In the genomic region with DNA sequence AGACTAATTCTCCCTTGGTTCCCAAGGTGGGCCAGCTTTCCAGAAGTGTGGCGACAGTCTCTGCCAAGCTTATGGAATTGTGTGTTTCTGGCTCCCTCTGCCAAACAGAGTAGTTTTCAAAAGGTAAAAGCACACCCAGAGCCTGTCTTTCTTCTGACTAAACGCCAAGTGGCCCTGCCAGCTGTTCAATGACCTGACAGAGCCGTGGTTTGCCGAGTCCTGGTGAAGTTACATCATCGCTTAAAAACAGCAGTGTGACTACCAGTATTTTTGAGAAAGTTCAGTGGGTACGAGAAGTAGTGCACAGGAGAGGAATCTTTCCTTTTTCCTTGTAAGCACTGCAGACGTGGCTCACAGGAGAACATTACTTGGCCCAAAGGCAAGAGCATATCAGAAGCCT, we compare ENCODE assay signal across 8 cellular contexts. TPM values are rescaled to one million over a fixed set of nuclear protein-coding genes. Genes with fewer than 3 reads are reported as not detected.
DNase-seq lines count a peak whose midpoint lies in the region; ATAC-seq, FAIRE-seq and TF ChIP-seq lines count a peak whose summit lies in the region.

No MANE protein-coding gene starts in this region.

- DNase-seq in LNCaP clone FGC (ENCODE audit: low read depth) (peak; percentile 86), K562 (ENCODE audit: extremely low read depth in 1 of 4, low spot score in 3 of 4) (no peak), left kidney (ENCODE audit: low read depth, low spot score) (peak; percentile 32), thoracic aorta (ENCODE audit: low spot score) (peak; percentile 58), GM19238 (ENCODE audit: insufficient read length, low spot score) (no peak)

- H3K36me3 ChIP-seq in K562 (ENCODE audit: control insufficient read depth, insufficient read depth, low read length) (peaks cover 5% of the 10 kb centered on the region; the same call in 1 of the 3 replicates), thoracic aorta (no peaks in the 10 kb centered on the region)

- peak overlapping the region; percentile 98 for H3K27ac ChIP-seq in C4-2B
- no peak overlapping the region for H3K27ac ChIP-seq in K562 (ENCODE audit: extremely low read depth, low read depth, low read length)
- H3K27ac ChIP-seq in thoracic aorta = peak overlapping the region; percentile 98 to 99

- H3K79me2 ChIP-seq in K562 (ENCODE audit: control insufficient read depth, insufficient read depth, low read length) = peaks cover 52% of the 10 kb centered on the region

- in situ Hi-C loops in K562 (cut with MboI) = no loop called here

- WGBS in K562 (ENCODE audit: insufficient coverage, low coverage, missing lambda C conversion rate) = 90% methylated on average over 7 of the region's 7 CpGs

- H3K9me1 ChIP-seq in K562 (ENCODE audit: control insufficient read depth, insufficient read depth, low read length) = peaks cover 5% of the 10 kb centered on the region

- peak; percentile 19 for FAIRE-seq in K562 (lab: Jason Lieb, UNC)

- BruUV-seq in K562 (replicated peaks; lab: Mats Ljungman, UMichigan) = TSS peak; percentile 53

- no peak for TF ChIP-seq CTCF in C4-2B (conservative IDR thresholded peaks at IDR 0.05)
- TF ChIP-seq CTCF in LNCaP clone FGC (IDR thresholded peaks at IDR 0.05; ENCODE audit: control insufficient read depth, extremely low read depth, insufficient read depth) = no peak
- no peak for TF ChIP-seq CTCF in K562 (IDR thresholded peaks at IDR 0.05 in 2 of 3, conservative IDR thresholded peaks at IDR 0.05 in 1 of 3; ENCODE audit: insufficient read depth in 2 of 3, low read depth in 1 of 3, low read length in 3 of 3)
- TF ChIP-seq CTCF in thoracic aorta (IDR thresholded peaks at IDR 0.05) = no peak

- POLR2A ChIA-PET in K562 (lab: Yijun Ruan, JAX) = interaction anchor here (0.5 to 1.4 kb wide), 2 partner anchors 26 to 412 kb away, joined by 3 to 4 read pairs; no protein-coding TSS in a partner anchor

- intact Hi-C loops in K562 (cut with micrococcal nuclease) = no loop called here

- H3K27me3 ChIP-seq in K562 (ENCODE audit: control insufficient read depth in 2 of 2, insufficient read depth in 2 of 2, low read length in 2 of 2) (no peaks in the 10 kb centered on the region; a peak in 1 of 5 replicates), thoracic aorta (replicated peaks; ENCODE audit: insufficient read depth) (no peaks in the 10 kb centered on the region)

- H3K9me3 ChIP-seq in K562 (replicated peaks; ENCODE audit: control insufficient read depth, insufficient read depth, low read depth, low read length) (no peaks in the 10 kb centered on the region), thoracic aorta (no peaks in the 10 kb centered on the region)

- ATAC-seq in K562 (no peak), thoracic aorta (ENCODE audit: insufficient number of reproducible peaks, low FRiP score, low read depth) (peak; percentile 55), GM21529 (IDR thresholded peaks at IDR 0.05; ENCODE audit: unreplicated experiment) (no peak), HG03520 (IDR thresholded peaks at IDR 0.05; ENCODE audit: unreplicated experiment) (no peak)

- no peak overlapping the region for H3K4me2 ChIP-seq in K562 (ENCODE audit: insufficient read depth, low read length)

- H3K4me3 ChIP-seq in LNCaP clone FGC (ENCODE audit: low read depth, low read length) (peak overlapping the region; percentile 70), K562 (no peak overlapping the region), thoracic aorta (peak overlapping the region; percentile 92)

- TF ChIP-seq RAD21 in K562 (CRISPR knock-in tag; conservative IDR thresholded peaks at IDR 0.05 in 1 of 2, IDR thresholded peaks at IDR 0.05 in 1 of 2) = no peak

- H3K9ac ChIP-seq in K562 (ENCODE audit: insufficient read depth in 1 of 2, low read depth in 2 of 2, low read length in 2 of 2) = no peak overlapping the region

- TF ChIP-seq EP300 in K562 (IDR thresholded peaks at IDR 0.05; ENCODE audit: low read length) = no peak

- TF ChIP-seq POLR2A in K562 (conservative IDR thresholded peaks at IDR 0.05) = no peak

- CTCF ChIA-PET in K562 (lab: Yijun Ruan, JAX; ENCODE audit: low intra/inter-chr PET ratio) = no interaction called here

- H2AFZ ChIP-seq in K562 (ENCODE audit: low read depth, low read length) = no peak overlapping the region

- peaks cover 3 to 45% of the 10 kb centered on the region in 2 experiments; a peak in 4 of 5 replicates for H3K4me1 ChIP-seq in K562 (replicated peaks in 1 of 2; ENCODE audit: control insufficient read depth in 2 of 2, insufficient read depth in 2 of 2, low read length in 2 of 2)
- H3K4me1 ChIP-seq in thoracic aorta (ENCODE audit: control insufficient read depth in 1 of 2, low read depth in 2 of 2) = peaks cover 16 to 69% of the 10 kb centered on the region in 2 donors

- no peaks in the 10 kb centered on the region; the same call in 1 of the 2 replicates for H4K20me1 ChIP-seq in K562 (replicated peaks; ENCODE audit: control insufficient read depth, insufficient read depth, low read length)

TF ChIP-seq in K562, 482 proteins besides CTCF, POLR2A, EP300 and RAD21 (continues in another document):
- TF ChIP-seq MYBL2 (IDR thresholded peaks at IDR 0.05; ENCODE audit: low read depth) (no peak), MYBL2 (CRISPR knock-in tag; IDR thresholded peaks at IDR 0.05; ENCODE audit: borderline replicate concordance) (no peak), SMARCC2 (IDR thresholded peaks at IDR 0.05; ENCODE audit: low read depth) (no peak)

RNA-seq across cellular contexts. Expression of gene PER2, which starts 1.9 kb away (rescaled TPM):
- 22.3 and 47.8 TPM in 2 replicates for total RNA-seq in K562 (2011; cell fraction: chromatin; rRNA removed; ENCODE audit: low replicate concordance)
- 14.6 and 18.5 TPM in 2 replicates for total RNA-seq in K562 (2011; cell fraction: nucleolus; rRNA removed)
- 15.5 and 19.4 TPM in 2 replicates for total RNA-seq in K562 (2011; cell fraction: nucleoplasm; rRNA removed)
- 3.9 and 4.7 TPM in 2 replicates for total RNA-seq in K562 (2014; rRNA removed)
- 2.8 and 3.5 TPM in 2 replicates for total RNA-seq in K562 (2014; rRNA removed; fragmentation: Illumina TruSeq; extraction: Trizol)
- total RNA-seq in K562 (2015; rRNA removed; fragmentation: Illumina TruSeq; extraction: Trizol) = 2.5 and 2.6 TPM in 2 replicates
- 7.7 and 10.3 TPM in 2 replicates for total RNA-seq in K562 (2021)
- 2.4 and 3.1 TPM in 2 replicates for polyA plus RNA-seq in K562 (2011; rRNA removed)
- polyA plus RNA-seq in K562 (2011; cell fraction: cytosol; rRNA removed) = 1.4 and 1.8 TPM in 2 replicates
- 6.3 and 8.2 TPM in 2 replicates for polyA plus RNA-seq in K562 (2011; cell fraction: nucleus; rRNA removed)
- 1.3 and 2.0 TPM in 2 replicates for polyA plus RNA-seq in K562 (2012)
- 3.3 and 4.1 TPM in 2 replicates for polyA plus RNA-seq in K562 (2014; fragmentation: Illumina TruSeq; extraction: Trizol)
- 1 to 10 TPM; 1.1 to 1.8 TPM for polyA plus RNA-seq in K562 (2014; fragmentation: Nextera tagmentation; extraction: Ambion mirVana)
- polyA plus RNA-seq in K562 (2014; rRNA removed) = 2.9 and 3.1 TPM in 2 replicates
- 9.8 and 10.6 TPM in 2 replicates for polyA minus RNA-seq in K562 (2011; rRNA and poly(A)+ RNA removed)
- 3.5 and 8.4 TPM in 2 replicates for polyA minus RNA-seq in K562 (2011; cell fraction: cytosol; rRNA and poly(A)+ RNA removed)
- 10.9 and 14.4 TPM in 2 replicates for polyA minus RNA-seq in K562 (2011; cell fraction: nucleus; rRNA and poly(A)+ RNA removed)
- total RNA-seq in thoracic aorta = 10 to 100 TPM; 14.2 to 26.2 TPM

RNA-seq across cellular contexts. Expression of gene TRAF3IP1, which starts 33.8 kb away (rescaled TPM):
- total RNA-seq in K562 (2011; cell fraction: chromatin; rRNA removed; ENCODE audit: low replicate concordance) = 5.1 and 10.4 TPM in 2 replicates
- 0.83 and 3.6 TPM in 2 replicates for total RNA-seq in K562 (2011; cell fraction: nucleolus; rRNA removed)
- 2.3 and 4.4 TPM in 2 replicates for total RNA-seq in K562 (2011; cell fraction: nucleoplasm; rRNA removed)
- total RNA-seq in K562 (2014; rRNA removed) (2.9 and 3.3 TPM in 2 replicates), K562 (2014; rRNA removed; fragmentation: Illumina TruSeq; extraction: Trizol) (3.4 and 3.9 TPM in 2 replicates), K562 (2015; rRNA removed; fragmentation: Illumina TruSeq; extraction: Trizol) (3.8 and 5.1 TPM in 2 replicates), K562 (2021) (5.5 and 7.4 TPM in 2 replicates), thoracic aorta (10 to 100 TPM; 19.4 to 23.7 TPM)
- polyA plus RNA-seq in K562 (2011; rRNA removed) (2.2 and 2.6 TPM in 2 replicates), K562 (2014; fragmentation: Illumina TruSeq; extraction: Trizol) (4.3 and 6.2 TPM in 2 replicates), K562 (2014; fragmentation: Nextera tagmentation; extraction: Ambion mirVana) (1 to 10 TPM; 1.3 to 1.4 TPM), K562 (2014; rRNA removed) (3.2 and 4.5 TPM in 2 replicates)
- 1.6 and 1.7 TPM in 2 replicates for polyA plus RNA-seq in K562 (2011; cell fraction: cytosol; rRNA removed)
- polyA plus RNA-seq in K562 (2011; cell fraction: nucleus; rRNA removed) = 1.3 and 2.1 TPM in 2 replicates
- polyA plus RNA-seq in K562 (2012) = 2.9 and 3.8 TPM in 2 replicates
- polyA minus RNA-seq in K562 (2011; rRNA and poly(A)+ RNA removed) = 1.4 and 1.8 TPM in 2 replicates
- polyA minus RNA-seq in K562 (2011; cell fraction: cytosol; rRNA and poly(A)+ RNA removed) = 2.7 and 4.0 TPM in 2 replicates
- 1.6 and 1.8 TPM in 2 replicates for polyA minus RNA-seq in K562 (2011; cell fraction: nucleus; rRNA and poly(A)+ RNA removed)

RNA-seq across cellular contexts. Expression of gene HES6, which starts 46.7 kb away (rescaled TPM):
- total RNA-seq in K562 (2011; cell fraction: chromatin; rRNA removed; ENCODE audit: low replicate concordance) = 20.8 and 62.6 TPM in 2 replicates
- total RNA-seq in K562 (2011; cell fraction: nucleolus; rRNA removed) = 90.9 and 91.5 TPM in 2 replicates
- 44.9 and 53.6 TPM in 2 replicates for total RNA-seq in K562 (2011; cell fraction: nucleoplasm; rRNA removed)
- total RNA-seq in K562 (2014; rRNA removed) = 110 and 166 TPM in 2 replicates
- 12.8 and 17.8 TPM in 2 replicates for total RNA-seq in K562 (2014; rRNA removed; fragmentation: Illumina TruSeq; extraction: Trizol)
- 29.2 and 31.2 TPM in 2 replicates for total RNA-seq in K562 (2015; rRNA removed; fragmentation: Illumina TruSeq; extraction: Trizol)
- total RNA-seq in K562 (2021) = 123 and 133 TPM in 2 replicates
- 34.9 and 45.1 TPM in 2 replicates for polyA plus RNA-seq in K562 (2011; rRNA removed)
- 40.0 and 148 TPM in 2 replicates for polyA plus RNA-seq in K562 (2011; cell fraction: cytosol; rRNA removed)
- 166 and 257 TPM in 2 replicates for polyA plus RNA-seq in K562 (2011; cell fraction: nucleus; rRNA removed)
- 48.6 and 54.6 TPM in 2 replicates for polyA plus RNA-seq in K562 (2012)
- 20.0 and 27.6 TPM in 2 replicates for polyA plus RNA-seq in K562 (2014; fragmentation: Illumina TruSeq; extraction: Trizol)
- polyA plus RNA-seq in K562 (2014; fragmentation: Nextera tagmentation; extraction: Ambion mirVana) = 1 to 10 TPM; 6.2 to 9.0 TPM
- polyA plus RNA-seq in K562 (2014; rRNA removed) = 131 and 180 TPM in 2 replicates
- polyA minus RNA-seq in K562 (2011; rRNA and poly(A)+ RNA removed) = 1.7 and 2.4 TPM in 2 replicates
- polyA minus RNA-seq in K562 (2011; cell fraction: cytosol; rRNA and poly(A)+ RNA removed) = 17.7 and 26.8 TPM in 2 replicates
- 21.7 and 21.8 TPM in 2 replicates for polyA minus RNA-seq in K562 (2011; cell fraction: nucleus; rRNA and poly(A)+ RNA removed)
- total RNA-seq in thoracic aorta = 10 to 100 TPM in 1 of 2 donors, 1 to 10 TPM in 1; 2.5 to 12.3 TPM

Comparison
In these comparisons a context has a peak if more than half of its experiments do, and no peak if none do; other contexts are left out.
1. DNase-seq: peak in LNCaP clone FGC (single experiment), left kidney (single experiment) and thoracic aorta (single experiment); none in K562 (0 of 4) and GM19238 (single experiment).